In the genomic region with DNA sequence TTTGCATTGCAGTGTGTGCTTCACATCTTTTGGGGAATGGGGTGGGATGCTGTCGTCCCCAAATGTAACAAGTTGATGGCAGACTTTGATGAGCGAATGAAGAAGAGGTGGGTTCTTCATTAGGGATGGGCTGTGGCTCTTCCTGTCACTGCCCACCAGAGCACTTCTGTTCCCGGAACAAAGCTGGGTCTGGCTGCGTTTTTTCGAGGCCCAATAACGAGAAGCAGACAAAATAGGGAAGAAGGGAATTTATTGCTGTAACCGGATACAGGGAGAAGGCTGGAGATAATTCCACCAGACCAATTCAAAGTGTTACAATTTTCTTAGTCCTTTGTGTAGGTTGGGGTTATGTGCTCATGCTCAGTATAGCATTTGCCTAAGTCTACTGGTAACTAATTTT, we compare ENCODE assay signal across 26 cellular contexts.
DNase-seq lines count a peak whose midpoint lies in the region; ATAC-seq, FAIRE-seq and TF ChIP-seq lines count a peak whose summit lies in the region.
"Had no signal": no experiment of that assay in that cellular context is flagged by ENCODE, and none has a peak within 500 bp of the region (broad histone marks: within the 10 kb centered on the region; RNA-seq: fewer than 3 reads in every experiment).

No MANE protein-coding gene starts in this region.

- no peaks in the 10 kb centered on the region for H3K9me3 ChIP-seq in cardiac muscle cell (ENCODE audit: low read depth)
- H3K9me3 ChIP-seq in HEK293 (ENCODE audit: control insufficient read depth, insufficient read depth, low read depth, low read length): no peaks in the 10 kb centered on the region
- H3K9me3 ChIP-seq in trophoblast cell (ENCODE audit: insufficient read depth, low read depth, low read length): peaks cover 3% of the 10 kb centered on the region
- H3K9me3 ChIP-seq: BLaER1 treated with 17β-estradiol and CSF1 and Interleukin-3, amounts not matched to agents 10 nM and 100 nM; SJCRH30 had no signal

- WGBS in trophoblast cell (ENCODE audit: extremely low coverage, insufficient coverage, insufficient read length): no CpG with 5 or more reads among the region's 7 CpGs

- TF ChIP-seq CTCF in cardiac muscle cell (IDR thresholded peaks at IDR 0.05; ENCODE audit: low read depth, low read length) (no peak), HEK293 (tag by site-specific recombination; IDR thresholded peaks at IDR 0.05) (no peak)

- H2AK5ac ChIP-seq in trophoblast cell (ENCODE audit: low read length): peak overlapping the region; percentile 44

- H4K8ac ChIP-seq in trophoblast cell (ENCODE audit: low read depth, low read length): peak overlapping the region; percentile 81

- DNase-seq in cardiac muscle cell (ENCODE audit: low read depth in 1 of 2, low spot score in 1 of 2) (no peak), Right ventricle myocardium inferior (ENCODE audit: missing footprints) (no peak), left kidney (ENCODE audit: low read depth, low spot score) (peak; percentile 66), trophoblast cell (no peak), NCI-H146 (lab: John Stamatoyannopoulos, UW) (no peak), frontal cortex (ENCODE audit: low spot score in 2 of 2) (no peak)
- DNase-seq: ACHN; CD8-positive, alpha-beta T cell; DMS153; NCI-H1092; NCI-H1436; NCI-H1930; NCI-H226; NCI-H510A treated with DMSO at 0.1 percent for 48 hours; NCI-H748 treated with DMSO at 0.1 percent for 48 hours; NK-92 treated with Interleukin-12 subunit alpha and Interleukin-12 subunit beta, amount 100 ng/mL, for 24 hours; SJCRH30 had no signal

- CTCF ChIA-PET in HEK293 (lab: Yijun Ruan, JAX): interaction anchor here (0.9 kb wide), 1 partner anchor 287 kb away, joined by 3 read pairs; no protein-coding TSS in a partner anchor

- no peak for FAIRE-seq in frontal cortex (lab: Jason Lieb, UNC)
- FAIRE-seq: G401.6, GM12892, HepG2, K562 had no signal

- H3K4ac ChIP-seq in trophoblast cell (ENCODE audit: low read depth, low read length): peak overlapping the region; percentile 69

- H3K27ac ChIP-seq in cardiac muscle cell: peak overlapping the region; percentile 84
- H3K27ac ChIP-seq in HEK293 (ENCODE audit: extremely low read depth, low read depth, low read length): no peak overlapping the region
- H3K27ac ChIP-seq in trophoblast cell (ENCODE audit: low read depth, low read length): peak overlapping the region; percentile 97
- H3K27ac ChIP-seq: 22Rv1; BLaER1 treated with 17β-estradiol and CSF1 and Interleukin-3, amounts not matched to agents 10 nM and 100 nM; SJCRH30 had no signal

- H3K27me3 ChIP-seq in cardiac muscle cell (no peaks in the 10 kb centered on the region), trophoblast cell (ENCODE audit: insufficient read depth, low read length) (no peaks in the 10 kb centered on the region)
- H3K27me3 ChIP-seq: SJCRH30 had no signal

- H3K4me3 ChIP-seq in cardiac muscle cell: no peak overlapping the region
- no peak overlapping the region for H3K4me3 ChIP-seq in HEK293 (ENCODE audit: low read depth, low read length)
- no peak overlapping the region for H3K4me3 ChIP-seq in trophoblast cell (ENCODE audit: low read depth, low read length)
- H3K4me3 ChIP-seq: BLaER1 treated with 17β-estradiol and CSF1 and Interleukin-3, amounts not matched to agents 10 nM and 100 nM; K562; SJCRH30 had no signal

- H3K4me2 ChIP-seq in trophoblast cell (ENCODE audit: low read length): peak overlapping the region; percentile 1
- H3K4me2 ChIP-seq: BLaER1 treated with 17β-estradiol and CSF1 and Interleukin-3, amounts not matched to agents 10 nM and 100 nM had no signal

- H3K23ac ChIP-seq in trophoblast cell (ENCODE audit: low read length): no peak overlapping the region

- intact Hi-C loops in Right ventricle myocardium inferior (cut with DNase I): no loop called here

- H2AFZ ChIP-seq in trophoblast cell (ENCODE audit: insufficient read depth, low read length, poor library complexity): no peak overlapping the region

- ATAC-seq in Right ventricle myocardium inferior (no peak), HG03095 (IDR thresholded peaks at IDR 0.05; ENCODE audit: unreplicated experiment) (no peak)
- ATAC-seq: CD8-positive, alpha-beta T cell; HepG2; K562; Panc1 had no signal

- H2BK12ac ChIP-seq in trophoblast cell (ENCODE audit: low read length): peak overlapping the region; percentile 83

- H2BK5ac ChIP-seq in trophoblast cell (ENCODE audit: low read depth, low read length, poor library complexity): peak overlapping the region; percentile 96

- peak overlapping the region; percentile 90 for H3K14ac ChIP-seq in trophoblast cell (ENCODE audit: low read length)

- H3K79me1 ChIP-seq in trophoblast cell (ENCODE audit: low read length): peaks cover 41% of the 10 kb centered on the region

- H2BK120ac ChIP-seq in trophoblast cell (ENCODE audit: insufficient read depth, low read length, poor library complexity): peak overlapping the region; percentile 91

- peak overlapping the region; percentile 99 for H4K91ac ChIP-seq in trophoblast cell (ENCODE audit: low read depth, low read length)

- H3K9ac ChIP-seq in trophoblast cell (ENCODE audit: low read length): no peak overlapping the region
- H3K9ac ChIP-seq: BLaER1 treated with 17β-estradiol and CSF1 and Interleukin-3, amounts not matched to agents 10 nM and 100 nM had no signal

- H3K79me2 ChIP-seq in trophoblast cell (ENCODE audit: control insufficient read depth, insufficient read depth, low read length, poor library complexity): peaks cover 9% of the 10 kb centered on the region

- H3K4me1 ChIP-seq in cardiac muscle cell (ENCODE audit: low read depth) (peaks cover 73% of the 10 kb centered on the region), HEK293 (ENCODE audit: control insufficient read depth, insufficient read depth, low read length) (no peaks in the 10 kb centered on the region), trophoblast cell (ENCODE audit: control insufficient read depth in 1 of 2, insufficient read depth in 2 of 2, low read length in 2 of 2) (peaks cover 38 to 45% of the 10 kb centered on the region in 2 experiments)
- H3K4me1 ChIP-seq: BLaER1 treated with 17β-estradiol and CSF1 and Interleukin-3, amounts not matched to agents 10 nM and 100 nM; SJCRH30 had no signal

- peak overlapping the region; percentile 84 for H3K18ac ChIP-seq in trophoblast cell (ENCODE audit: low read length)

- POLR2A ChIA-PET in HEK293 (lab: Yijun Ruan, JAX): no interaction called here

- no peak overlapping the region for H4K12ac ChIP-seq in trophoblast cell (ENCODE audit: low read depth, low read length)

- H3K36me3 ChIP-seq in cardiac muscle cell (no peaks in the 10 kb centered on the region), HEK293 (ENCODE audit: control insufficient read depth in 2 of 2, insufficient read depth in 1 of 2, low read length in 2 of 2) (no peaks in the 10 kb centered on the region), trophoblast cell (ENCODE audit: control insufficient read depth in 1 of 2, insufficient read depth in 2 of 2, low read length in 2 of 2) (peaks cover 0 to 4% of the 10 kb centered on the region in 2 experiments)
- H3K36me3 ChIP-seq: BLaER1 treated with 17β-estradiol and CSF1 and Interleukin-3, amounts not matched to agents 10 nM and 100 nM; SJCRH30 had no signal

TF ChIP-seq in HEK293, 187 proteins besides CTCF, POLR2A, EP300 and RAD21:
- TF ChIP-seq ZNF341 (tag by site-specific recombination; IDR thresholded peaks at IDR 0.05; ENCODE audit: low read depth) (0 out of 2 replicates have a peak, but pooled peaks have one; percentile 11), ZNF16 (tag by site-specific recombination; IDR thresholded peaks at IDR 0.05; ENCODE audit: low read depth) (no peak), ZNF10 (tag by site-specific recombination; IDR thresholded peaks at IDR 0.05) (no peak)
